Comparison of ENCODE assay signal across 27 cellular contexts in genomic region chr15:76084263-76084662, GRCh38. TPM values are rescaled to one million over a fixed set of nuclear protein-coding genes. Genes with fewer than 3 reads are reported as not detected.
"Had no signal": no experiment of that assay in that cellular context is flagged by ENCODE, and none has a peak within 500 bp of the region (broad histone marks: within the 10 kb centered on the region; RNA-seq: fewer than 3 reads in every experiment).

No MANE protein-coding gene starts in this region.

- H3K4me3 ChIP-seq: colonic mucosa, esophagus squamous epithelium, gastrocnemius medialis, heart right ventricle, left lung, lower lobe of right lung, mucosa of descending colon had no signal

- H3K27me3 ChIP-seq: colonic mucosa, gastrocnemius medialis, left lung had no signal

- H3K27ac ChIP-seq: colonic mucosa, epithelial cell of prostate, esophagus squamous epithelium, gastrocnemius medialis, heart right ventricle, left lung, lower lobe of right lung had no signal

- ATAC-seq: effector memory CD8-positive, alpha-beta T cell; esophagus mucosa; gastrocnemius medialis; heart right ventricle; left cardiac atrium; left lung; left ventricle myocardium superior; mucosa of descending colon had no signal

- H3K9me3 ChIP-seq: colonic mucosa, esophagus squamous epithelium, gastrocnemius medialis, heart right ventricle, left lung, lower lobe of right lung, mucosa of descending colon had no signal

- H3K4me1 ChIP-seq: colonic mucosa, esophagus squamous epithelium, heart right ventricle, left lung, lower lobe of right lung had no signal

- H3K36me3 ChIP-seq: colonic mucosa, esophagus squamous epithelium, gastrocnemius medialis, heart right ventricle, left lung, lower lobe of right lung had no signal

- DNase-seq: colonic mucosa; cortex of kidney; effector CD8-positive, alpha-beta T cell; effector memory CD8-positive, alpha-beta T cell; endodermal cell; erythroblast; esophagus squamous epithelium; foreskin fibroblast; foreskin melanocyte; gastrocnemius medialis; glutamatergic neuron; head of caudate nucleus; heart right ventricle; hippocampal formation; left cardiac atrium; left lung; left ventricle myocardium superior; lower lobe of right lung; mesenchymal stem cell; mucosa of descending colon; naive B cell had no signal

RNA-seq across cellular contexts. Expression of gene TMEM266, which starts 24.5 kb away (rescaled TPM):
- total RNA-seq: colonic mucosa, dermis microvascular lymphatic vessel endothelial cell, glomerular endothelial cell, lung microvascular endothelial cell, myocyte had no signal
